ENCODE assay signal across 27 cellular contexts in the genomic region with DNA sequence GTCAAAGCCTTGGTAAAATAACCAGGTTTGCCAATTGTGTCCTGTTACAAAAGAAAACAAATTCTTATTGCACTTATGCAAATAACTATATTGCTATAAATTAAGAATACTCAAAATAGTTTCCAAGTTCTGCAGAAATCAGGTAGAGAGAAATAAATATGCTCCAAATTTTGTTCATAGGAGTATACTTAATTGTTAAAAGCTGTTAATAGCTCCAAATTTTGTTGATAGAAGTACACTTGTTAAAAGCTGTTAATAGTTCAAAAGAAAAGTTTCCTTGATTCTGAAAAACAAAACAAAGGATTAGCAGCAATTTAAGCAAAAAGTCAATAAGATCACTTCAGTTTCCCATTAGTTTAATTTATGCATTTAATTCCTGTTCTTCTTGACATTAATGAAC.
"Had no signal": no experiment of that assay in that cellular context is flagged by ENCODE, and none has a peak within 500 bp of the region (broad histone marks: within the 10 kb centered on the region; RNA-seq: fewer than 3 reads in every experiment).

No MANE protein-coding gene starts in this region.

- H3K36me3 ChIP-seq: heart right ventricle, left lung, pancreas, right atrium auricular region, right lobe of liver, spleen, suprapubic skin, thoracic aorta, tibial artery, upper lobe of right lung had no signal

- H3K27me3 ChIP-seq: heart right ventricle, hepatocyte, left lung, pancreas, right atrium auricular region, right lobe of liver, spleen, suprapubic skin, tibial artery, upper lobe of right lung had no signal

- ATAC-seq: heart right ventricle; left colon; left lung; mucosa of descending colon; naive thymus-derived CD4-positive, alpha-beta T cell; pancreas; psoas muscle; right lobe of liver; stimulated activated effector memory CD8-positive, alpha-beta T cell treated with anti-CD3 and anti-CD28 coated beads, Interleukin-12 subunit alpha, Interleukin-12 subunit beta, amount 100 ng/mL, for 72 hours; upper lobe of right lung had no signal

- H3K4me1 ChIP-seq: left lung, pancreas, psoas muscle, right lobe of liver, spleen, suprapubic skin, upper lobe of right lung had no signal

- FAIRE-seq: islet of Langerhans, kidney, pancreas, urothelium cell line had no signal

- H2AFZ ChIP-seq: hepatocyte had no signal

- H3K9me3 ChIP-seq: pancreas, right lobe of liver, suprapubic skin, thoracic aorta, upper lobe of right lung had no signal

- H3K4me2 ChIP-seq: hepatocyte had no signal

- H3K79me2 ChIP-seq: hepatocyte had no signal

- H3K27ac ChIP-seq: heart right ventricle, hepatocyte, left lung, pancreas, psoas muscle, right atrium auricular region, right lobe of liver, skin epidermis, spleen, suprapubic skin, thoracic aorta, tibial artery, upper lobe of right lung had no signal

- DNase-seq: heart right ventricle; kidney; left colon; left lung; midbrain; mucosa of descending colon; naive thymus-derived CD4-positive, alpha-beta T cell; nucleus accumbens; pancreas; posterior cingulate gyrus; psoas muscle; right lobe of liver; spleen; stimulated activated CD4-positive, alpha-beta T cell treated with anti-CD3 and anti-CD28 coated beads, Interleukin-4, amount 100 ng/mL, for 24 hours; stimulated activated naive CD4-positive, alpha-beta T cell; tibial artery; trophoblast cell; upper lobe of right lung had no signal

- H3K4me3 ChIP-seq: heart right ventricle, hepatocyte, left lung, lung, mucosa of descending colon, pancreas, psoas muscle, right atrium auricular region, right lobe of liver, skin epidermis, spleen, suprapubic skin, thoracic aorta, tibial artery, upper lobe of right lung had no signal
